Comparison of ENCODE assay signal across 13 cellular contexts in the genomic region with DNA sequence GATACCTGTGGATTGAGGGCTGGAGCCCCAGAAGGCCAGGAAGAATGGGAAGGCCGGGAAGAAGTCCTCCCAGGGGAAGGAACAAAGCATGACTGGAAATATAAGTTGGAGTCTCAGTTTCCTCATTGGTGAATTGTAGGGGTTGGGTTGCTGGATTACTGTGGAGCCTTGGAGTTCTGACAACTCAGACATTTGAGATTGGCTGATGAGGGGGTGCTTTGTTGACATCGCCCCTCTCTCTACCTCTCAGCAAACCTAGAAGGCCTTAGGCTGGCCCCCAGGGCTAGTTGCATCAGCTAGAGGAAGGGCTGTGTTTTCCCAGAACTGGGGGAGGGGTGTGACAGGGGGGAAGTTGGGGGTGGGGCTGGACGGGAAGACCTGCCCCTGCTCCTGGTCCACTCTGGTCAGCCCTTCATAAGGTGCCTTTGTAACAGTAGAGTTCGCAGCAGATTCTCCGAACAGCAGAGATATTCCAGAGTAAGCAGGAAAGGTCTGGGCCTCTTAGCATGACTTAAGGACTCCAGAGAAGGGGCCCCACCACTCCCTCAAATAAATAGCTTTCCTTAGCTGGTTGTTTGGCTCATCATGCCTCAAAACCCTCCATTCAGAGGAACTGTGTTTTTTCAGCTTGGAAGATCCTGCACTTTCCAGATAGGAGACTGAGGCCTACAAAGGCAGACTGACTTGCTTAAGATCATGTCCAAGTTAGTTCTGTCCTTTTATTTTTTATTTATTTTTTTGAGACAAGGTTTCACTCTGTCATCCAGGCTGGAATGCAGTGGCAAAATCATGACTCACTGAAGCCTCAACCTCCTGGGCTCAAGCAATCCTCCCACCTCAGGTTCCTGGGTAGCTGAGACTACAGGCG. TPM values are rescaled to one million over a fixed set of nuclear protein-coding genes. Genes with fewer than 3 reads are reported as not detected.
DNase-seq lines count a peak whose midpoint lies in the region; ATAC-seq and TF ChIP-seq lines count a peak whose summit lies in the region.
"Had no signal": no experiment of that assay in that cellular context is flagged by ENCODE, and none has a peak within 500 bp of the region (broad histone marks: within the 10 kb centered on the region; RNA-seq: fewer than 3 reads in every experiment).

No MANE protein-coding gene starts in this region.

- no peak for TF ChIP-seq CTCF in WTC11 (IDR thresholded peaks at IDR 0.05)

- POLR2A ChIA-PET in WTC11 (lab: Charles Lee), result interaction anchor here (0.6 kb wide), 1 partner anchor 381 kb away, joined by 4 read pairs; no protein-coding TSS in a partner anchor
- POLR2A ChIA-PET in HEK293T (lab: Yijun Ruan, JAX), result interaction anchor here (1.6 kb wide), 1 partner anchor 27 kb away, joined by 4 read pairs; no protein-coding TSS in a partner anchor

- peaks cover 14% of the 10 kb centered on the region for H3K4me1 Mint-ChIP-seq in WTC11

- peak; percentile 56 for ATAC-seq in WTC11
- ATAC-seq in GM21723 (IDR thresholded peaks at IDR 0.05; ENCODE audit: unreplicated experiment), result no peak
- ATAC-seq in GM18861 (IDR thresholded peaks at IDR 0.05; ENCODE audit: unreplicated experiment), result no peak
- ATAC-seq in HG02642 (IDR thresholded peaks at IDR 0.05; ENCODE audit: poor library complexity, unreplicated experiment), result no peak
- ATAC-seq: CD8-positive, alpha-beta T cell; left lobe of liver had no signal

- no peaks in the 10 kb centered on the region for H3K9me3 Mint-ChIP-seq in WTC11
- H3K9me3 Mint-ChIP-seq: CD8-positive, alpha-beta T cell; dendritic cell treated with granulocyte-macrophage colony-stimulating factor and Interleukin-4, amounts not matched to agents 40 ng/mL and 50 ng/mL, for 4 days had no signal

- no peaks in the 10 kb centered on the region for H3K27me3 Mint-ChIP-seq in WTC11 (ENCODE audit: low read depth)
- H3K27me3 Mint-ChIP-seq: dendritic cell treated with granulocyte-macrophage colony-stimulating factor and Interleukin-4, amounts not matched to agents 40 ng/mL and 50 ng/mL, for 4 days had no signal

- H3K27ac Mint-ChIP-seq in WTC11, result peak overlapping the region; percentile 6; the same call in 1 of the 2 replicates
- H3K27ac Mint-ChIP-seq: CD8-positive, alpha-beta T cell; dendritic cell treated with granulocyte-macrophage colony-stimulating factor and Interleukin-4, amounts not matched to agents 40 ng/mL and 50 ng/mL, for 4 days had no signal

- DNase-seq in ACHN (peak; percentile 39), HK-2 (ENCODE audit: unreplicated experiment) (peak; percentile 26), WTC11 (ENCODE audit: low spot score) (peak; percentile 50), iPS-NIHi11 (ENCODE audit: low spot score) (peak; percentile 67), HEK293T (ENCODE audit: extremely low spot score) (no peak)
- DNase-seq: CD8-positive, alpha-beta T cell; small intestine; stimulated activated naive CD4-positive, alpha-beta T cell had no signal

- in situ Hi-C loops in ACHN (cut with HindIII; ENCODE audit: low pct_ligation_motif_present, low pct_unique_long_range_greater_than_20kb, low sequenced_read_pairs), result no loop called here

- H3K4me3 Mint-ChIP-seq in WTC11, result no peak overlapping the region
- H3K4me3 Mint-ChIP-seq: CD8-positive, alpha-beta T cell; dendritic cell treated with granulocyte-macrophage colony-stimulating factor and Interleukin-4, amounts not matched to agents 40 ng/mL and 50 ng/mL, for 4 days had no signal

- no peaks in the 10 kb centered on the region for H3K36me3 Mint-ChIP-seq in WTC11
- H3K36me3 Mint-ChIP-seq: CD8-positive, alpha-beta T cell had no signal

- CTCF ChIA-PET in WTC11 (lab: Charles Lee) (no interaction called here), HEK293T (lab: Yijun Ruan, JAX) (no interaction called here)

TF ChIP-seq in WTC11, 78 proteins besides CTCF, POLR2A, EP300 and RAD21:
- TF ChIP-seq NR2C2 (CRISPR knock-in tag; IDR thresholded peaks at IDR 0.05) (no peak), GABPB1 (CRISPR knock-in tag; IDR thresholded peaks at IDR 0.05) (peak; percentile 98), KAT7 (CRISPR knock-in tag; IDR thresholded peaks at IDR 0.05; ENCODE audit: borderline replicate concordance) (no peak)
- TF ChIP-seq, protein P1, sequence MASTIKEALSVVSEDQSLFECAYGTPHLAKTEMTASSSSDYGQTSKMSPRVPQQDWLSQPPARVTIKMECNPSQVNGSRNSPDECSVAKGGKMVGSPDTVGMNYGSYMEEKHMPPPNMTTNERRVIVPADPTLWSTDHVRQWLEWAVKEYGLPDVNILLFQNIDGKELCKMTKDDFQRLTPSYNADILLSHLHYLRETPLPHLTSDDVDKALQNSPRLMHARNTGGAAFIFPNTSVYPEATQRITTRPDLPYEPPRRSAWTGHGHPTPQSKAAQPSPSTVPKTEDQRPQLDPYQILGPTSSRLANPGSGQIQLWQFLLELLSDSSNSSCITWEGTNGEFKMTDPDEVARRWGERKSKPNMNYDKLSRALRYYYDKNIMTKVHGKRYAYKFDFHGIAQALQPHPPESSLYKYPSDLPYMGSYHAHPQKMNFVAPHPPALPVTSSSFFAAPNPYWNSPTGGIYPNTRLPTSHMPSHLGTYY (CRISPR knock-in tag; IDR thresholded peaks at IDR 0.05), result no peak

TF ChIP-seq in HEK293T, 16 proteins besides CTCF, POLR2A, EP300 and RAD21:
- TF ChIP-seq ZNF384 (IDR thresholded peaks at IDR 0.05) (no peak), SUZ12 (IDR thresholded peaks at IDR 0.05) (no peak), SP1 (IDR thresholded peaks at IDR 0.05) (no peak), NFRKB (IDR thresholded peaks at IDR 0.05) (no peak), TARDBP (IDR thresholded peaks at IDR 0.05) (no peak), HDGF (IDR thresholded peaks at IDR 0.05; ENCODE audit: borderline replicate concordance) (no peak), FOXM1 (IDR thresholded peaks at IDR 0.05; ENCODE audit: borderline replicate concordance) (no peak), ELF4 (IDR thresholded peaks at IDR 0.05) (no peak), CTBP1 (IDR thresholded peaks at IDR 0.05; ENCODE audit: borderline replicate concordance) (no peak)
TF ChIP-seq in HEK293T: peak in this region for 0.

RNA-seq across cellular contexts. Expression of a gene that starts 12.5 kb away (rescaled TPM):
- not detected in 3 replicates for total RNA-seq in WTC11 (2021)
- total RNA-seq: CD8-positive, alpha-beta T cell had no signal

RNA-seq across cellular contexts. Expression of a gene that starts 28.1 kb away (rescaled TPM):
- 12.6 to 15.7 TPM (median 14.8 TPM) in 3 replicates for total RNA-seq in WTC11 (2021)

RNA-seq across cellular contexts. Expression of a gene that starts 28.5 kb away (rescaled TPM):
- 195 to 216 TPM (median 215 TPM) in 3 replicates for total RNA-seq in WTC11 (2021)

RNA-seq across cellular contexts. Expression of a gene that starts 56.7 kb away (rescaled TPM):
- 34.2 to 37.9 TPM (median 34.2 TPM) in 3 replicates for total RNA-seq in WTC11 (2021)
